7 cellular contexts compared by ENCODE assay signal in genomic region chr1:34597877-34598514, GRCh38.
DNase-seq lines count a peak whose midpoint lies in the region; ATAC-seq, FAIRE-seq and TF ChIP-seq lines count a peak whose summit lies in the region.

No MANE protein-coding gene starts in this region.

- peak; percentile 85 for TF ChIP-seq CTCF in astrocyte (IDR thresholded peaks at IDR 0.05; ENCODE audit: insufficient read depth, low read depth, low read length)

- DNase-seq in GM04504 (ENCODE audit: low read depth) (peak; percentile 2), MG63 (peak; percentile 47), SHP77 treated with DMSO at 0.1 percent for 48 hours (lab: John Stamatoyannopoulos, UW) (peak; percentile 20), astrocyte (ENCODE audit: low read depth) (peak; percentile 27), iPS DF 6.9 (ENCODE audit: low read depth, low spot score) (peak; percentile 79)
- DNase-seq in stimulated activated CD4-positive, alpha-beta T cell treated with anti-CD3 and anti-CD28 coated beads, Interleukin-12 subunit alpha, Interleukin-12 subunit beta, amount 100 ng/mL, for 48 hours (ENCODE audit: low read depth in 2 of 3, low spot score in 1 of 3) = peak; percentile 28 to 58 (median 37)

- no peaks in the 10 kb centered on the region for H3K79me2 ChIP-seq in astrocyte (ENCODE audit: insufficient read depth, low read length)

- H3K4me3 Mint-ChIP-seq in astrocyte (ENCODE audit: unreplicated experiment) = no peak overlapping the region

- H3K27ac ChIP-seq in astrocyte (ENCODE audit: low read depth, low read length) (no peak overlapping the region), iPS DF 6.9 (ENCODE audit: low read length) (no peak overlapping the region)

- no peaks in the 10 kb centered on the region for H3K4me1 Mint-ChIP-seq in astrocyte (ENCODE audit: low read depth, unreplicated experiment)

- H2AFZ ChIP-seq in astrocyte (ENCODE audit: low read depth, low read length) = no peak overlapping the region

- H3K36me3 ChIP-seq in MG63 = no peaks in the 10 kb centered on the region
- H3K36me3 ChIP-seq in astrocyte (ENCODE audit: insufficient read depth, low read length) = no peaks in the 10 kb centered on the region
- no peaks in the 10 kb centered on the region for H3K36me3 ChIP-seq in iPS DF 6.9 (ENCODE audit: control insufficient read depth, insufficient read depth, low read length)

- no peaks in the 10 kb centered on the region for H3K9me3 ChIP-seq in MG63
- H3K9me3 ChIP-seq in astrocyte (ENCODE audit: insufficient read depth, low read depth, low read length) = no peaks in the 10 kb centered on the region
- no peaks in the 10 kb centered on the region for H3K9me3 ChIP-seq in iPS DF 6.9 (ENCODE audit: control insufficient read depth, insufficient read depth, low read length)

- H3K27me3 ChIP-seq in MG63 (no peaks in the 10 kb centered on the region; the same call in 1 of the 2 replicates), astrocyte (ENCODE audit: insufficient read depth, low read length) (peaks cover 10% of the 10 kb centered on the region), iPS DF 6.9 (ENCODE audit: control insufficient read depth, insufficient read depth, low read length) (no peaks in the 10 kb centered on the region)

- no peaks in the 10 kb centered on the region for H3K9me3 Mint-ChIP-seq in astrocyte (ENCODE audit: unreplicated experiment)

- no peak overlapping the region for H3K27ac Mint-ChIP-seq in astrocyte (ENCODE audit: unreplicated experiment)

- H3K36me3 Mint-ChIP-seq in astrocyte (ENCODE audit: low read depth, unreplicated experiment) = no peaks in the 10 kb centered on the region

- peaks cover 58% of the 10 kb centered on the region for H3K27me3 Mint-ChIP-seq in astrocyte (ENCODE audit: low read depth, unreplicated experiment)

- WGBS in iPS DF 6.9 (ENCODE audit: insufficient coverage, insufficient read length) = no CpG with 5 or more reads among the region's 5 CpGs

- H3K9ac ChIP-seq in astrocyte (ENCODE audit: low read length) = no peak overlapping the region

- peak; percentile 5 for FAIRE-seq in astrocyte (lab: Jason Lieb, UNC)

- no peaks in the 10 kb centered on the region for H4K20me1 ChIP-seq in astrocyte (ENCODE audit: insufficient read depth, low read length)

- H3K4me3 ChIP-seq in MG63 (no peak overlapping the region), astrocyte (ENCODE audit: insufficient read depth, low read depth, low read length) (no peak overlapping the region), iPS DF 6.9 (ENCODE audit: low read length) (no peak overlapping the region)

- H3K4me1 ChIP-seq in astrocyte (ENCODE audit: insufficient read depth, low read length) = no peaks in the 10 kb centered on the region
- H3K4me1 ChIP-seq in iPS DF 6.9 (ENCODE audit: control insufficient read depth, insufficient read depth, low read length) = peaks cover 2% of the 10 kb centered on the region

- no peak for ATAC-seq in HG02798 (IDR thresholded peaks at IDR 0.05; ENCODE audit: poor library complexity, unreplicated experiment)

- no peak overlapping the region for H3K4me2 ChIP-seq in astrocyte (ENCODE audit: low read length)

Comparison
In these comparisons a context has a peak if more than half of its experiments do, and no peak if none do; other contexts are left out.
1. DNase-seq: peak in every context shown above with its lines; median percentile 79 in iPS DF 6.9; 47 in MG63; 37 in stimulated activated CD4-positive, alpha-beta T cell treated with anti-CD3 and anti-CD28 coated beads, Interleukin-12 subunit alpha, Interleukin-12 subunit beta, amount 100 ng/mL, for 48 hours; 27 in astrocyte; 20 in SHP77 treated with DMSO at 0.1 percent for 48 hours; 2 in GM04504.